Comparison of ENCODE assay signal across 1 cellular context in the genomic region with DNA sequence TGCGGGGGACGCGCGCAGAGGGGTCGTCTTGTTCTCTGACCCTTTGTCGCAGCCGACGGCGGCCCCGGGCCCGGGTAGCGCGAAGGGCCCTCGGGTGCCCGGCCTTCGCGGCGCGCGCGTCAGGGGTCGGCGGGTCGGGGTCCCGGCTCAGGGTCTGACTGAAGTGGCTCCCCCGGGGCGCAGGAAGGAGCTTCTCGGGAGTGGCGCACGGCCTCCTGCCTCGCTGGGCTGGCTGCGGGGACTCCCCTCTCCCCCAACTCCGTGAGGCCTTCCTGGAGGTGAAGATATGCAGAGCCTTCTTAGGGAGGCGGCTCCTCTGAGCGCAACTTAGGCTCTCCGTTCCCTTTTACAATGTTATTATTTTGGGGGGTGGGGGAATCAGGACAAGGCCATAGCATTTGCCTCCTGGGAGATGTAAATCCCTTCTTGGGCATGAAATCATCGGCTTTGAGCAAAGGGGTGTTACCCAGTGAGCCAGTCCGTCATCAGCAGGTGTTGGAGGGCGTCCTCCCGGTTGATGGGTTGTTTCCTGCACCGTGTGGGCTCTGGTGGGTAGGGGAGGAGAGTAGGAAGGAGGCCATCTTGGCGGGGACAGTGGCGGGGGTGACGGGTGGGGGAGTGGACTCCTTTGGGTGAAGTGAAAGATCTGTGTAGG.
A peak's percentile ranks its signal among the peaks of the same experiment; 100 is the strongest.
TF ChIP-seq lines count a peak whose summit lies in the region.

No MANE protein-coding gene starts in this region.

TF ChIP-seq in HEK293, 187 proteins besides CTCF, POLR2A, EP300 and RAD21 (continued from another document and continues in another):
- TF ChIP-seq, protein P1, sequence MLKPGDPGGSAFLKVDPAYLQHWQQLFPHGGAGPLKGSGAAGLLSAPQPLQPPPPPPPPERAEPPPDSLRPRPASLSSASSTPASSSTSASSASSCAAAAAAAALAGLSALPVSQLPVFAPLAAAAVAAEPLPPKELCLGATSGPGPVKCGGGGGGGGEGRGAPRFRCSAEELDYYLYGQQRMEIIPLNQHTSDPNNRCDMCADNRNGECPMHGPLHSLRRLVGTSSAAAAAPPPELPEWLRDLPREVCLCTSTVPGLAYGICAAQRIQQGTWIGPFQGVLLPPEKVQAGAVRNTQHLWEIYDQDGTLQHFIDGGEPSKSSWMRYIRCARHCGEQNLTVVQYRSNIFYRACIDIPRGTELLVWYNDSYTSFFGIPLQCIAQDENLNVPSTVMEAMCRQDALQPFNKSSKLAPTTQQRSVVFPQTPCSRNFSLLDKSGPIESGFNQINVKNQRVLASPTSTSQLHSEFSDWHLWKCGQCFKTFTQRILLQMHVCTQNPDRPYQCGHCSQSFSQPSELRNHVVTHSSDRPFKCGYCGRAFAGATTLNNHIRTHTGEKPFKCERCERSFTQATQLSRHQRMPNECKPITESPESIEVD (tag by site-specific recombination; IDR thresholded peaks at IDR 0.05): no peak
- TF ChIP-seq ZNF18 (tag by site-specific recombination; IDR thresholded peaks at IDR 0.05) (no peak), MZF1 (tag by site-specific recombination; IDR thresholded peaks at IDR 0.05; ENCODE audit: borderline replicate concordance) (peak; percentile 57; the same call in 1 of the 2 replicates), ZNF555 (tag by site-specific recombination; conservative IDR thresholded peaks at IDR 0.05) (no peak), ZNF121 (tag by site-specific recombination; IDR thresholded peaks at IDR 0.05) (no peak), ZNF707 (tag by site-specific recombination; IDR thresholded peaks at IDR 0.05) (no peak), ZNF184 (tag by site-specific recombination; IDR thresholded peaks at IDR 0.05) (0 out of 2 replicates have a peak, but pooled peaks have one; percentile 10), ZEB2 (tag by site-specific recombination; IDR thresholded peaks at IDR 0.05) (peak; percentile 75), ZBTB6 (tag by site-specific recombination; IDR thresholded peaks at IDR 0.05) (no peak), ZNF843 (tag by site-specific recombination; IDR thresholded peaks at IDR 0.05) (no peak), ZNF311 (tag by site-specific recombination; IDR thresholded peaks at IDR 0.05; ENCODE audit: borderline replicate concordance) (no peak), SALL2 (tag by site-specific recombination; IDR thresholded peaks at IDR 0.05; ENCODE audit: borderline replicate concordance) (no peak), ZNF777 (tag by site-specific recombination; IDR thresholded peaks at IDR 0.05; ENCODE audit: borderline replicate concordance) (no peak), ZNF521 (tag by site-specific recombination; IDR thresholded peaks at IDR 0.05) (no peak), GLIS2 (tag by site-specific recombination; IDR thresholded peaks at IDR 0.05) (peak; percentile 77), SP7 (tag by site-specific recombination; IDR thresholded peaks at IDR 0.05) (peak; percentile 64; the same call in 1 of the 2 replicates), ZNF488 (tag by site-specific recombination; IDR thresholded peaks at IDR 0.05) (no peak), ZXDB (tag by site-specific recombination; IDR thresholded peaks at IDR 0.05) (no peak; the same call in none of the 2 replicates), ZNF391 (tag by site-specific recombination; IDR thresholded peaks at IDR 0.05; ENCODE audit: borderline replicate concordance, low read depth) (no peak), ZNF704 (tag by site-specific recombination; IDR thresholded peaks at IDR 0.05) (no peak), ZNF202 (tag by site-specific recombination; IDR thresholded peaks at IDR 0.05; ENCODE audit: borderline replicate concordance) (no peak), ZNF398 (tag by site-specific recombination; IDR thresholded peaks at IDR 0.05) (peak; percentile 64; the same call in 1 of the 2 replicates), ZBTB1 (tag by site-specific recombination; IDR thresholded peaks at IDR 0.05) (no peak), TRIM28 (IDR thresholded peaks at IDR 0.05; ENCODE audit: borderline replicate concordance, low read length) (no peak), PBX3 (CRISPR knock-in tag; IDR thresholded peaks at IDR 0.05) (no peak), RBAK (tag by site-specific recombination; IDR thresholded peaks at IDR 0.05) (no peak), ZNF433 (tag by site-specific recombination; IDR thresholded peaks at IDR 0.05; ENCODE audit: low read depth) (no peak), ZNF629 (tag by site-specific recombination; IDR thresholded peaks at IDR 0.05) (peak; percentile 87), ZNF341 (tag by site-specific recombination; IDR thresholded peaks at IDR 0.05; ENCODE audit: low read depth) (peak; percentile 57), KLF7 (tag by site-specific recombination; IDR thresholded peaks at IDR 0.05; ENCODE audit: borderline replicate concordance) (no peak), ZBTB49 (tag by site-specific recombination; IDR thresholded peaks at IDR 0.05; ENCODE audit: low read depth) (no peak), EGR2 (tag by site-specific recombination; IDR thresholded peaks at IDR 0.05; ENCODE audit: low read depth) (peak; percentile 98), ZNF132 (tag by site-specific recombination; IDR thresholded peaks at IDR 0.05; ENCODE audit: borderline replicate concordance) (no peak), ZNF157 (tag by site-specific recombination; IDR thresholded peaks at IDR 0.05) (no peak), ZSCAN16 (tag by site-specific recombination; IDR thresholded peaks at IDR 0.05) (no peak), ZNF114 (tag by site-specific recombination; IDR thresholded peaks at IDR 0.05) (no peak)
- TF ChIP-seq, protein P2, sequence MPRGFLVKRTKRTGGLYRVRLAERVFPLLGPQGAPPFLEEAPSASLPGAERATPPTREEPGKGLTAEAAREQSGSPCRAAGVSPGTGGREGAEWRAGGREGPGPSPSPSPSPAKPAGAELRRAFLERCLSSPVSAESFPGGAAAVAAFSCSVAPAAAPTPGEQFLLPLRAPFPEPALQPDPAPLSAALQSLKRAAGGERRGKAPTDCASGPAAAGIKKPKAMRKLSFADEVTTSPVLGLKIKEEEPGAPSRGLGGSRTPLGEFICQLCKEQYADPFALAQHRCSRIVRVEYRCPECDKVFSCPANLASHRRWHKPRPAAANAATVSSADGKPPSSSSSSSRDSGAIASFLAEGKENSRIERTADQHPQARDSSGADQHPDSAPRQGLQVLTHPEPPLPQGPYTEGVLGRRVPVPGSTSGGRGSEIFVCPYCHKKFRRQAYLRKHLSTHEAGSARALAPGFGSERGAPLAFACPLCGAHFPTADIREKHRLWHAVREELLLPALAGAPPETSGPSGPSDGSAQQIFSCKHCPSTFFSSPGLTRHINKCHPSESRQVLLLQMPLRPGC (tag by site-specific recombination; IDR thresholded peaks at IDR 0.05): no peak
- TF ChIP-seq, protein P3, sequence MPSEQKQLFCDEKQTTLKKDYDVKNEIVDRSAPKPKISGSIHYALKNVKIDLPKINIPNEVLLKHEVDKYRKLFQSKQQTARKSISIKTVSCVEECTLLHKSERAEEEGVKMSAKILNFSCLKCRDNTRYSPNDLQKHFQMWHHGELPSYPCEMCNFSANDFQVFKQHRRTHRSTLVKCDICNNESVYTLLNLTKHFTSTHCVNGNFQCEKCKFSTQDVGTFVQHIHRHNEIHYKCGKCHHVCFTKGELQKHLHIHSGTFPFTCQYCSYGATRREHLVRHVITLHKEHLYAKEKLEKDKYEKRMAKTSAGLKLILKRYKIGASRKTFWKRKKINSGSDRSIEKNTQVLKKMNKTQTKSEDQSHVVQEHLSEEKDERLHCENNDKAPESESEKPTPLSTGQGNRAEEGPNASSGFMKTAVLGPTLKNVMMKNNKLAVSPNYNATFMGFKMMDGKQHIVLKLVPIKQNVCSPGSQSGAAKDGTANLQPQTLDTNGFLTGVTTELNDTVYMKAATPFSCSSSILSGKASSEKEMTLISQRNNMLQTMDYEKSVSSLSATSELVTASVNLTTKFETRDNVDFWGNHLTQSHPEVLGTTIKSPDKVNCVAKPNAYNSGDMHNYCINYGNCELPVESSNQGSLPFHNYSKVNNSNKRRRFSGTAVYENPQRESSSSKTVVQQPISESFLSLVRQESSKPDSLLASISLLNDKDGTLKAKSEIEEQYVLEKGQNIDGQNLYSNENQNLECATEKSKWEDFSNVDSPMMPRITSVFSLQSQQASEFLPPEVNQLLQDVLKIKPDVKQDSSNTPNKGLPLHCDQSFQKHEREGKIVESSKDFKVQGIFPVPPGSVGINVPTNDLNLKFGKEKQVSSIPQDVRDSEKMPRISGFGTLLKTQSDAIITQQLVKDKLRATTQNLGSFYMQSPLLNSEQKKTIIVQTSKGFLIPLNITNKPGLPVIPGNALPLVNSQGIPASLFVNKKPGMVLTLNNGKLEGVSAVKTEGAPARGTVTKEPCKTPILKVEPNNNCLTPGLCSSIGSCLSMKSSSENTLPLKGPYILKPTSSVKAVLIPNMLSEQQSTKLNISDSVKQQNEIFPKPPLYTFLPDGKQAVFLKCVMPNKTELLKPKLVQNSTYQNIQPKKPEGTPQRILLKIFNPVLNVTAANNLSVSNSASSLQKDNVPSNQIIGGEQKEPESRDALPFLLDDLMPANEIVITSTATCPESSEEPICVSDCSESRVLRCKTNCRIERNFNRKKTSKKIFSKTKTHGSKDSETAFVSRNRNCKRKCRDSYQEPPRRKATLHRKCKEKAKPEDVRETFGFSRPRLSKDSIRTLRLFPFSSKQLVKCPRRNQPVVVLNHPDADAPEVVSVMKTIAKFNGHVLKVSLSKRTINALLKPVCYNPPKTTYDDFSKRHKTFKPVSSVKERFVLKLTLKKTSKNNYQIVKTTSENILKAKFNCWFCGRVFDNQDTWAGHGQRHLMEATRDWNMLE (tag by site-specific recombination; conservative IDR thresholded peaks at IDR 0.05; ENCODE audit: low read depth): no peak
